1 cellular context compared by ENCODE assay signal in the genomic region with DNA sequence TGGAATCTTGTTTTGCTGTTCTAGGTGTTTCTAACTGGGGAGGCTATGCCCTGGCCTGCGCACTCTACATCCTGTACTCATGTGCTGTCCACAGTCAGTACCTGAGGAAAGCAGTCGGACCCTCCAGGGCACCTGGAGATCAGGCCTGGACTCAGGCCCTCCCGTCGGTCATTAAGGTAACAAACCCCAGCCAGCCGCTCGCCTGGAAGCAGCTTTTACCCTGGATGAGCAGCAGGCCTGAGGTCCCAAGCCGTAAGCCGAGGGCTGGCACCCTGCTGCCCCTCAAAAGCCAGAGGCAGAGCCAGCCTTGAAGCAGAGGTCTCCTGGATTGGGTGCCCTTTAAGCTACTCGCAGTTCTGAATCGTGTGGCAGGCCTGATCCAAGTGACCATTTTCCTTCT.
TF ChIP-seq lines count a peak whose summit lies in the region.

No MANE protein-coding gene starts in this region.

TF ChIP-seq in HepG2, 621 proteins besides CTCF, POLR2A, EP300 and RAD21:
- TF ChIP-seq ZNF629 (CRISPR knock-in tag; conservative IDR thresholded peaks at IDR 0.05) (0 out of 2 replicates have a peak, but pooled peaks have one; percentile 23), SP1 (IDR thresholded peaks at IDR 0.05) (no peak), SP1 (CRISPR knock-in tag; IDR thresholded peaks at IDR 0.05) (no peak)
TF ChIP-seq in HepG2: peak in this region for 1.
